Comparison of ENCODE assay signal across 1 cellular context in the genomic region with DNA sequence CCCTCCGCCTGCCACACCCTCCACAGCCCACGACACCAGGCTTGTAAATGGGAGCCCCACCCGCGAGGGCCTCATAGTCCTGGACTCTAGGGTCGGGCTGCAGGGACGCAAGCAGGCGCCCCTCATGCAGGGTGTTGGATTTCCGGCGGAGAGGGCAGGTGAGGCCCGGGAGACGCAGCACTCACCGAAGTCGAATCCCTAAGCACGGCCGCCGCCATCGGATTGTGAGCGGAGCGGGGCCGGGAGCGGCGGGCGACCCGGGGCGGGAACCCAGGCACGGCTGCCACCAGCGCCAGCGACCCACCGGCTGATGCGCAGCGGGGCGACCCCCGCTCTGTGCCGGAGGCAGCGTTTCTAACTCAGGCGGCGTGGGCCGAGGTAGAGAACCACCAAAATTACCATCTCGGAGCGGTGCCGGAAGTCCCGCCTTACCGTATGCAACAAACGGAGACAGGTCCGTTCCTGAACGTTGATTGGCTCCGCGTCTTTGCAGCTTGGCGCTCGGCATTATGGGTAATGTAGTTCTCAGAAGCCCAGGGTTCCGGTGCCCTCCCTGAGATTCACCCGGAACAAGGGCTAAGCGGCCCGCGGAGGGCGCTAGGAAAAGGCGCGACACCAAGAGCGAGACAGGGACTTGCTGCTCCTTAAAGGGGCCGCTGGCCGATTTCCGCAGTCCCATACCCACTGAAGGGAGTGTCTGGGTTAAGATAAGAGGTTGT.
TF ChIP-seq lines count a peak whose summit lies in the region.

A gene (minus strand): TSS at position 425 of the 719 bp plus-strand sequence. CDS start 207 bp downstream, at position 218.

TF ChIP-seq in K562, 482 proteins besides CTCF, POLR2A, EP300 and RAD21 (continued from another document):
- no peak for TF ChIP-seq KDM5B (IDR thresholded peaks at IDR 0.05; ENCODE audit: insufficient replicate concordance, low read depth, low read length)
- peak; percentile 82; the same call in 1 of the 2 replicates for TF ChIP-seq SRSF1 (IDR thresholded peaks at IDR 0.05; ENCODE audit: low read depth, low read length)
- peak; percentile 57; the same call in 1 of the 2 replicates for TF ChIP-seq L3MBTL2 (IDR thresholded peaks at IDR 0.05)
- TF ChIP-seq, protein P1, sequence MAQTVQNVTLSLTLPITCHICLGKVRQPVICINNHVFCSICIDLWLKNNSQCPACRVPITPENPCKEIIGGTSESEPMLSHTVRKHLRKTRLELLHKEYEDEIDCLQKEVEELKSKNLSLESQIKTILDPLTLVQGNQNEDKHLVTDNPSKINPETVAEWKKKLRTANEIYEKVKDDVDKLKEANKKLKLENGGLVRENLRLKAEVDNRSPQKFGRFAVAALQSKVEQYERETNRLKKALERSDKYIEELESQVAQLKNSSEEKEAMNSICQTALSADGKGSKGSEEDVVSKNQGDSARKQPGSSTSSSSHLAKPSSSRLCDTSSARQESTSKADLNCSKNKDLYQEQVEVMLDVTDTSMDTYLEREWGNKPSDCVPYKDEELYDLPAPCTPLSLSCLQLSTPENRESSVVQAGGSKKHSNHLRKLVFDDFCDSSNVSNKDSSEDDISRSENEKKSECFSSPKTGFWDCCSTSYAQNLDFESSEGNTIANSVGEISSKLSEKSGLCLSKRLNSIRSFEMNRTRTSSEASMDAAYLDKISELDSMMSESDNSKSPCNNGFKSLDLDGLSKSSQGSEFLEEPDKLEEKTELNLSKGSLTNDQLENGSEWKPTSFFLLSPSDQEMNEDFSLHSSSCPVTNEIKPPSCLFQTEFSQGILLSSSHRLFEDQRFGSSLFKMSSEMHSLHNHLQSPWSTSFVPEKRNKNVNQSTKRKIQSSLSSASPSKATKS (CRISPR knock-in tag; IDR thresholded peaks at IDR 0.05): no peak
- peak; percentile 34; the same call in 1 of the 2 replicates for TF ChIP-seq ATF7 (IDR thresholded peaks at IDR 0.05)
- 0 out of 3 replicates have a peak, but pooled peaks of 1 of the 2 experiments have one; percentile 56 for TF ChIP-seq CBX3 (IDR thresholded peaks at IDR 0.05; ENCODE audit: borderline replicate concordance in 1 of 2, low read length in 2 of 2)
- TF ChIP-seq, protein P2, sequence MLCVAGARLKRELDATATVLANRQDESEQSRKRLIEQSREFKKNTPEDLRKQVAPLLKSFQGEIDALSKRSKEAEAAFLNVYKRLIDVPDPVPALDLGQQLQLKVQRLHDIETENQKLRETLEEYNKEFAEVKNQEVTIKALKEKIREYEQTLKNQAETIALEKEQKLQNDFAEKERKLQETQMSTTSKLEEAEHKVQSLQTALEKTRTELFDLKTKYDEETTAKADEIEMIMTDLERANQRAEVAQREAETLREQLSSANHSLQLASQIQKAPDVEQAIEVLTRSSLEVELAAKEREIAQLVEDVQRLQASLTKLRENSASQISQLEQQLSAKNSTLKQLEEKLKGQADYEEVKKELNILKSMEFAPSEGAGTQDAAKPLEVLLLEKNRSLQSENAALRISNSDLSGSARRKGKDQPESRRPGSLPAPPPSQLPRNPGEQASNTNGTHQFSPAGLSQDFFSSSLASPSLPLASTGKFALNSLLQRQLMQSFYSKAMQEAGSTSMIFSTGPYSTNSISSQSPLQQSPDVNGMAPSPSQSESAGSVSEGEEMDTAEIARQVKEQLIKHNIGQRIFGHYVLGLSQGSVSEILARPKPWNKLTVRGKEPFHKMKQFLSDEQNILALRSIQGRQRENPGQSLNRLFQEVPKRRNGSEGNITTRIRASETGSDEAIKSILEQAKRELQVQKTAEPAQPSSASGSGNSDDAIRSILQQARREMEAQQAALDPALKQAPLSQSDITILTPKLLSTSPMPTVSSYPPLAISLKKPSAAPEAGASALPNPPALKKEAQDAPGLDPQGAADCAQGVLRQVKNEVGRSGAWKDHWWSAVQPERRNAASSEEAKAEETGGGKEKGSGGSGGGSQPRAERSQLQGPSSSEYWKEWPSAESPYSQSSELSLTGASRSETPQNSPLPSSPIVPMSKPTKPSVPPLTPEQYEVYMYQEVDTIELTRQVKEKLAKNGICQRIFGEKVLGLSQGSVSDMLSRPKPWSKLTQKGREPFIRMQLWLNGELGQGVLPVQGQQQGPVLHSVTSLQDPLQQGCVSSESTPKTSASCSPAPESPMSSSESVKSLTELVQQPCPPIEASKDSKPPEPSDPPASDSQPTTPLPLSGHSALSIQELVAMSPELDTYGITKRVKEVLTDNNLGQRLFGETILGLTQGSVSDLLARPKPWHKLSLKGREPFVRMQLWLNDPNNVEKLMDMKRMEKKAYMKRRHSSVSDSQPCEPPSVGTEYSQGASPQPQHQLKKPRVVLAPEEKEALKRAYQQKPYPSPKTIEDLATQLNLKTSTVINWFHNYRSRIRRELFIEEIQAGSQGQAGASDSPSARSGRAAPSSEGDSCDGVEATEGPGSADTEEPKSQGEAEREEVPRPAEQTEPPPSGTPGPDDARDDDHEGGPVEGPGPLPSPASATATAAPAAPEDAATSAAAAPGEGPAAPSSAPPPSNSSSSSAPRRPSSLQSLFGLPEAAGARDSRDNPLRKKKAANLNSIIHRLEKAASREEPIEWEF (CRISPR knock-in tag; IDR thresholded peaks at IDR 0.05): no peak
TF ChIP-seq in K562: peak in this region for 55.
